27 cellular contexts compared by ENCODE assay signal in genomic region chr18:25990473-25990872, GRCh38.
"Had no signal": no experiment of that assay in that cellular context is flagged by ENCODE, and none has a peak within 500 bp of the region (broad histone marks: within the 10 kb centered on the region; RNA-seq: fewer than 3 reads in every experiment).

No MANE protein-coding gene starts in this region.

- DNase-seq: activated CD4-positive, alpha-beta memory T cell treated with anti-CD3 and anti-CD28 coated beads, Interleukin-2, amount 10 ng/mL, durations not matched to agents 7 days and 5 days; activated CD4-positive, alpha-beta T cell treated with anti-CD3 and anti-CD28 coated beads for 36 hours; activated CD4-positive, alpha-beta T cell treated with anti-CD3 and anti-CD28 coated beads, Interleukin-2, amount 10 ng/mL, durations not matched to agents 7 days and 5 days; activated CD4-positive, alpha-beta T cell treated with anti-CD3 and anti-CD28 coated beads, Interleukin-2, amount 50 U/mL, for 4 hours; activated CD4-positive, CD25-positive, alpha-beta regulatory T cell; activated CD4-positive, CD25-positive, alpha-beta regulatory T cell treated with anti-CD3 and anti-CD28 coated beads, Interleukin-2, amount 50 U/mL, for 72 hours; activated CD8-positive, alpha-beta memory T cell treated with anti-CD3 and anti-CD28 coated beads, Interleukin-2, amount 50 U/mL, for 48 hours; activated gamma-delta T cell; activated naive CD4-positive, alpha-beta T cell; activated naive CD4-positive, alpha-beta T cell treated with anti-CD3 and anti-CD28 coated beads, Interleukin-2, amount 10 ng/mL, durations not matched to agents 7 days and 5 days; activated naive CD8-positive, alpha-beta T cell treated with anti-CD3 and anti-CD28 coated beads, Interleukin-2, amount 10 ng/mL, durations not matched to agents 7 days and 5 days; activated T-cell treated with anti-CD3 and anti-CD28 coated beads for 4 hours; activated T-cell treated with anti-CD3 and anti-CD28 coated beads, Interleukin-2, amount 50 U/mL, for 24 hours; activated T-cell treated with anti-CD3 and anti-CD28 coated beads, Interleukin-2, amount 50 U/mL, for 72 hours; anterior cingulate cortex; brain microvascular endothelial cell; dorsolateral prefrontal cortex; effector memory CD4-positive, alpha-beta T cell; endodermal cell; foreskin keratinocyte; gastrocnemius medialis; glutamatergic neuron; heart right ventricle; T-helper 1 cell; T-helper 17 cell; T1000 had no signal

- ATAC-seq: activated CD4-positive, alpha-beta T cell treated with anti-CD3 and anti-CD28 coated beads for 36 hours; activated naive CD4-positive, alpha-beta T cell treated with anti-CD3 and anti-CD28 coated beads, Interleukin-2, amount 50 U/mL, for 72 hours; activated T-cell treated with anti-CD3 and anti-CD28 coated beads, Interleukin-2, amount 50 U/mL, for 72 hours; foreskin keratinocyte; gastrocnemius medialis; heart right ventricle; T-helper 17 cell had no signal
